ENCODE assay signal across 12 cellular contexts in the genomic region with DNA sequence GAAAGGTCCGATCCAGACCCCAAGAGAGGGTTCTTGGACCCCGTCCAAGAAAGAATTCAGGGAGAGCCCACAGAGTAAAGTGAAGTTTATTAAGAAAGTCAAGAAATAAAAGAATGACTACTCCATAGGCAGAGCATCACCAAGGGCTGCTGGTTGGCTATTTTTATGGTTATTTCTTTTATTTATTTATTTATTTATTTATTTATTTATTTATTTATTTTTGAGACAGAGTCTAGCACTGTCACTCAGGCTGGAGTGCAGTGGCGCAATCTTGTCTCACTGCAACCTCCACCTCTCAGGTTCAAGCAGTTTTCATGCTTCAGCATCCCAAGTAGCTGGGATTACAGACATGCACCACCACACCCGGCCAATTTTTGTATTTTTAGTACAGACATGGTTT. TPM values are rescaled to one million over a fixed set of nuclear protein-coding genes. Genes with fewer than 3 reads are reported as not detected.
"Had no signal": no experiment of that assay in that cellular context is flagged by ENCODE, and none has a peak within 500 bp of the region (broad histone marks: within the 10 kb centered on the region; RNA-seq: fewer than 3 reads in every experiment).

No MANE protein-coding gene starts in this region.

RNA-seq across cellular contexts. Expression of a gene that starts 31.4 kb away (rescaled TPM):
- total RNA-seq: activated naive CD4-positive, alpha-beta T cell treated with anti-CD3 and anti-CD28 coated beads for 36 hours; activated naive CD4-positive, alpha-beta T cell treated with anti-CD3 and anti-CD28 coated beads, Interleukin-2, amount 50 U/mL, for 72 hours; activated naive CD8-positive, alpha-beta T cell treated with anti-CD3 and anti-CD28 coated beads, Interleukin-2, amount 10 ng/mL, durations not matched to agents 7 days and 5 days; activated T-helper 1 cell treated with anti-CD3 and anti-CD28 coated beads, Interleukin-12 subunit alpha, Interleukin-12 subunit beta, Interleukin-2, Interleukin-4 antibody, amounts not matched to agents 30 ng/mL and 10 ng/mL and 1 ng/mL, durations not matched to agents 14 hours and 24 hours and 36 hours; activated T-helper 17 cell treated with anti-CD3 and anti-CD28 coated beads, Interleukin-2, amount 50 U/mL, for 72 hours; activated T-helper 2 cell treated with anti-CD3 and anti-CD28 coated beads, Interferon-gamma antibody, Interleukin-2, Interleukin-4, amounts not matched to agents 10 μg/mL and 5 μg/mL and 100 μg/mL, durations not matched to agents 14 hours and 24 hours and 36 hours; adrenal gland; ascending aorta; astrocyte; bronchial epithelial cell had no signal
- polyA plus RNA-seq: adipose tissue, cardiac muscle cell had no signal
